ENCODE assay signal across 9 cellular contexts in genomic region chr2:73736378-73736777, GRCh38. TPM values are rescaled to one million over a fixed set of nuclear protein-coding genes. Genes with fewer than 3 reads are reported as not detected.
DNase-seq lines count a peak whose midpoint lies in the region; ATAC-seq, FAIRE-seq and TF ChIP-seq lines count a peak whose summit lies in the region.
"Had no signal": no experiment of that assay in that cellular context is flagged by ENCODE, and none has a peak within 500 bp of the region (broad histone marks: within the 10 kb centered on the region; RNA-seq: fewer than 3 reads in every experiment).

No MANE protein-coding gene starts in this region.

- peaks cover 2% of the 10 kb centered on the region for H3K9me3 Mint-ChIP-seq in activated naive CD4-positive, alpha-beta T cell treated with anti-CD3 and anti-CD28 coated beads, Interleukin-2, amount 10 ng/mL, durations not matched to agents 7 days and 5 days
- H3K9me3 Mint-ChIP-seq in activated naive CD8-positive, alpha-beta T cell treated with anti-CD3 and anti-CD28 coated beads, Interleukin-2, amount 50 U/mL, for 24 hours, result peaks cover 5% of the 10 kb centered on the region
- peaks cover 4% of the 10 kb centered on the region for H3K9me3 Mint-ChIP-seq in type B pancreatic cell

- H3K27ac Mint-ChIP-seq in activated naive CD4-positive, alpha-beta T cell treated with anti-CD3 and anti-CD28 coated beads, Interleukin-2, amount 10 ng/mL, durations not matched to agents 7 days and 5 days, result peak overlapping the region; percentile 91
- peak overlapping the region; percentile 81 for H3K27ac Mint-ChIP-seq in activated naive CD8-positive, alpha-beta T cell treated with anti-CD3 and anti-CD28 coated beads, Interleukin-2, amount 50 U/mL, for 24 hours
- H3K27ac Mint-ChIP-seq in type B pancreatic cell, result peak overlapping the region; percentile 84

- CTCF ChIA-PET in activated naive CD4-positive, alpha-beta T cell treated with anti-CD3 and anti-CD28 coated beads, Interleukin-2, amount 10 ng/mL, durations not matched to agents 7 days and 5 days (lab: Charles Lee), result no interaction called here

- H3K4me3 Mint-ChIP-seq in activated naive CD4-positive, alpha-beta T cell treated with anti-CD3 and anti-CD28 coated beads, Interleukin-2, amount 10 ng/mL, durations not matched to agents 7 days and 5 days, result peak overlapping the region; percentile 82
- H3K4me3 Mint-ChIP-seq in activated naive CD8-positive, alpha-beta T cell treated with anti-CD3 and anti-CD28 coated beads, Interleukin-2, amount 50 U/mL, for 24 hours, result peak overlapping the region; percentile 99
- H3K4me3 Mint-ChIP-seq in type B pancreatic cell, result peak overlapping the region; percentile 98

- peaks cover 32% of the 10 kb centered on the region for H3K36me3 Mint-ChIP-seq in activated naive CD4-positive, alpha-beta T cell treated with anti-CD3 and anti-CD28 coated beads, Interleukin-2, amount 10 ng/mL, durations not matched to agents 7 days and 5 days
- H3K36me3 Mint-ChIP-seq in activated naive CD8-positive, alpha-beta T cell treated with anti-CD3 and anti-CD28 coated beads, Interleukin-2, amount 50 U/mL, for 24 hours (ENCODE audit: low read depth), result peaks cover 24% of the 10 kb centered on the region
- peaks cover 28% of the 10 kb centered on the region for H3K36me3 Mint-ChIP-seq in type B pancreatic cell

- TF ChIP-seq POLR2A in lower leg skin (IDR thresholded peaks at IDR 0.05), result no peak

- no peak for ATAC-seq in activated naive CD8-positive, alpha-beta T cell treated with anti-CD3 and anti-CD28 coated beads, Interleukin-2, amount 50 U/mL, for 24 hours

- no peak for FAIRE-seq in D721Med (lab: Jason Lieb, UNC)

- peaks cover 4% of the 10 kb centered on the region for H3K27me3 Mint-ChIP-seq in activated naive CD4-positive, alpha-beta T cell treated with anti-CD3 and anti-CD28 coated beads, Interleukin-2, amount 10 ng/mL, durations not matched to agents 7 days and 5 days
- no peaks in the 10 kb centered on the region for H3K27me3 Mint-ChIP-seq in activated naive CD8-positive, alpha-beta T cell treated with anti-CD3 and anti-CD28 coated beads, Interleukin-2, amount 50 U/mL, for 24 hours
- peaks cover 7% of the 10 kb centered on the region for H3K27me3 Mint-ChIP-seq in type B pancreatic cell

- H3K4me3 ChIP-seq in lower leg skin (ENCODE audit: low read depth, poor library complexity, severe bottlenecking), result peak overlapping the region; percentile 80

- 14 to 18% methylated on average over 8 of the region's 8 CpGs for WGBS in lower leg skin, 2 donors

- intact Hi-C loops in lower leg skin (cut with DNase I; ENCODE audit: low total_unique reads), result no loop called here

- TF ChIP-seq CTCF in lower leg skin (IDR thresholded peaks at IDR 0.05) (no peak), type B pancreatic cell (conservative IDR thresholded peaks at IDR 0.05) (no peak), D721Med (IDR thresholded peaks at IDR 0.05; ENCODE audit: insufficient read depth, missing control alignments) (no peak)

- peaks cover 26% of the 10 kb centered on the region for H3K4me1 Mint-ChIP-seq in activated naive CD4-positive, alpha-beta T cell treated with anti-CD3 and anti-CD28 coated beads, Interleukin-2, amount 10 ng/mL, durations not matched to agents 7 days and 5 days
- peaks cover 21% of the 10 kb centered on the region for H3K4me1 Mint-ChIP-seq in activated naive CD8-positive, alpha-beta T cell treated with anti-CD3 and anti-CD28 coated beads, Interleukin-2, amount 50 U/mL, for 24 hours
- peaks cover 12% of the 10 kb centered on the region for H3K4me1 Mint-ChIP-seq in type B pancreatic cell (ENCODE audit: unreplicated experiment)

- no peak for DNase-seq in activated naive CD4-positive, alpha-beta T cell treated with anti-CD3 and anti-CD28 coated beads, Interleukin-2, amount 10 ng/mL, durations not matched to agents 7 days and 5 days
- no peak for DNase-seq in activated naive CD4-positive, alpha-beta T cell treated with Interleukin-2 at 50 U/mL for 16 hours
- DNase-seq in activated naive CD8-positive, alpha-beta T cell treated with anti-CD3 and anti-CD28 coated beads, Interleukin-2, amount 50 U/mL, for 24 hours, result no peak
- DNase-seq in lower leg skin (ENCODE audit: low spot score in 2 of 2) (no peak), type B pancreatic cell (ENCODE audit: extremely low spot score, unreplicated experiment) (no peak), activated gamma-delta T cell (lab: John Stamatoyannopoulos, UW) (no peak), D721Med (ENCODE audit: insufficient read length, low spot score) (no peak)
- DNase-seq in stimulated activated CD4-positive, alpha-beta T cell treated with anti-CD3 and anti-CD28 coated beads, Interleukin-1b, Interleukin-23, amount 100 ng/mL, for 48 hours, result no peak

RNA-seq across cellular contexts. Expression of gene TPRKB, which starts 0.8 kb away (rescaled TPM):
- total RNA-seq in lower leg skin (10 to 100 TPM; 17.2 to 32.2 (median 25.4) TPM), type B pancreatic cell (ENCODE audit: low replicate concordance) (28.8 and 33.6 TPM in 2 replicates)

RNA-seq across cellular contexts. Expression of gene DUSP11, which starts 43.5 kb away (rescaled TPM):
- 10 to 100 TPM; 40.6 to 53.7 (median 41.9) TPM for total RNA-seq in lower leg skin
- total RNA-seq in type B pancreatic cell (ENCODE audit: low replicate concordance), result 26.1 and 30.9 TPM in 2 replicates

RNA-seq across cellular contexts. Expression of gene C2orf78, which starts 47.6 kb away (rescaled TPM):
- total RNA-seq in lower leg skin (not detected), type B pancreatic cell (ENCODE audit: low replicate concordance) (not detected in 2 replicates)
- total RNA-seq: NCI-H460 had no signal
